ENCODE assay signal across 8 cellular contexts in genomic region chr2:230226090-230226551, GRCh38. TPM values are rescaled to one million over a fixed set of nuclear protein-coding genes. Genes with fewer than 3 reads are reported as not detected.
A peak's percentile ranks its signal among the peaks of the same experiment; 100 is the strongest.
DNase-seq lines count a peak whose midpoint lies in the region; ATAC-seq and TF ChIP-seq lines count a peak whose summit lies in the region.
"Had no signal": no experiment of that assay in that cellular context is flagged by ENCODE, and none has a peak within 500 bp of the region (broad histone marks: within the 10 kb centered on the region; RNA-seq: fewer than 3 reads in every experiment).

No MANE protein-coding gene starts in this region.

- 43 to 74% (median 59%) methylated on average over 3 of the region's 3 CpGs for WGBS in spleen, 5 donors

- peaks cover 5 to 97% (median 51%) of the 10 kb centered on the region in 6 donors for H3K4me1 ChIP-seq in spleen
- no peaks in the 10 kb centered on the region for H3K4me1 ChIP-seq in breast epithelium

- CTCF ChIA-PET in T-cell (lab: Charles Lee) = interaction anchor here (0.5 to 0.7 kb wide), 2 partner anchors 196 to 362 kb away, joined by 5 read pairs; no protein-coding TSS in a partner anchor
- CTCF ChIA-PET in WTC11 (lab: Charles Lee) = no interaction called here

- H3K36me3 ChIP-seq in spleen = peaks cover 0 to 7% (median 0%) of the 10 kb centered on the region in 6 donors
- H3K36me3 ChIP-seq in breast epithelium = no peaks in the 10 kb centered on the region

- peak overlapping the region; percentile 82 to 97 (median 89) for H3K27ac ChIP-seq in spleen
- H3K27ac ChIP-seq in breast epithelium = no peak overlapping the region
- H3K27ac ChIP-seq: KMS-11 had no signal

- TF ChIP-seq POLR2A in spleen (IDR thresholded peaks at IDR 0.05) (peak in 1 of 3 donors; percentile 80), breast epithelium (IDR thresholded peaks at IDR 0.05) (no peak)

- DNase-seq in T-cell (peak in 5 of 34 experiments; percentile 7 to 17 (median 14)), spleen (no peak), breast epithelium (ENCODE audit: low spot score in 2 of 2) (no peak), WTC11 (ENCODE audit: low spot score) (no peak), cerebellar cortex (ENCODE audit: low spot score) (no peak)

- H3K4me3 ChIP-seq in spleen = peak overlapping the region; percentile 12 to 74 (median 40)
- no peak overlapping the region for H3K4me3 ChIP-seq in breast epithelium

- H3K9me3 ChIP-seq in spleen = peaks cover 0 to 16% (median 13%) of the 10 kb centered on the region in 8 donors
- H3K9me3 ChIP-seq in breast epithelium = no peaks in the 10 kb centered on the region

- peak overlapping the region; percentile 78 to 89 (median 87) for H3K4me3 Mint-ChIP-seq in T-cell
- H3K4me3 Mint-ChIP-seq in WTC11 = no peak overlapping the region

- POLR2A ChIA-PET in T-cell (lab: Charles Lee) = interaction anchor here in 1 of 2 donors (1.0 kb wide), 1 partner anchor 23 kb away, joined by 4 read pairs; no protein-coding TSS in a partner anchor
- POLR2A ChIA-PET in WTC11 (lab: Charles Lee) = no interaction called here

- H3K36me3 Mint-ChIP-seq in T-cell (peaks cover 14% of the 10 kb centered on the region), WTC11 (peaks cover 15% of the 10 kb centered on the region)

- intact Hi-C loops in spleen (cut with DNase I; ENCODE audit: low total_unique reads) (no loop called here), breast epithelium (cut with DNase I; ENCODE audit: low total_unique reads) (no loop called here)

- H3K27me3 Mint-ChIP-seq in T-cell (no peaks in the 10 kb centered on the region), WTC11 (ENCODE audit: low read depth) (peaks cover 3% of the 10 kb centered on the region; the same call in 1 of the 2 replicates)

- TF ChIP-seq CTCF in spleen (IDR thresholded peaks at IDR 0.05 in 8 of 11, conservative IDR thresholded peaks at IDR 0.05 in 3 of 11) = no peak
- no peak for TF ChIP-seq CTCF in breast epithelium (IDR thresholded peaks at IDR 0.05)
- TF ChIP-seq CTCF in WTC11 (IDR thresholded peaks at IDR 0.05) = no peak

- H3K27me3 ChIP-seq in spleen (replicated peaks in 1 of 7) (no peaks in the 10 kb centered on the region), breast epithelium (no peaks in the 10 kb centered on the region)

- H3K9me3 Mint-ChIP-seq in T-cell (peaks cover 5 to 14% (median 13%) of the 10 kb centered on the region in 3 donors), WTC11 (peaks cover 15% of the 10 kb centered on the region)

- H3K27ac Mint-ChIP-seq in T-cell (peak overlapping the region; percentile 97), WTC11 (no peak overlapping the region)

- H3K4me1 Mint-ChIP-seq in T-cell (peaks cover 60 to 85% (median 80%) of the 10 kb centered on the region in 3 donors), WTC11 (peaks cover 11% of the 10 kb centered on the region)

- ATAC-seq in GM19395 (IDR thresholded peaks at IDR 0.05; ENCODE audit: unreplicated experiment) (peak; percentile 85), HG03025 (IDR thresholded peaks at IDR 0.05; ENCODE audit: low FRiP score, unreplicated experiment) (peak; percentile 73), T-cell (replicated peaks in 1 of 4) (peak; percentile 44 to 52 (median 49)), WTC11 (no peak)

TF ChIP-seq in WTC11, 78 proteins besides CTCF, POLR2A, EP300 and RAD21:
- TF ChIP-seq CREB1 (CRISPR knock-in tag; IDR thresholded peaks at IDR 0.05) = no peak
- no peak for TF ChIP-seq SP1 (CRISPR knock-in tag; conservative IDR thresholded peaks at IDR 0.05)

RNA-seq across cellular contexts. Expression of gene SP140, which starts 0.6 kb away (rescaled TPM):
- total RNA-seq in T-cell = 10 to 100 TPM; 49.3 to 68.0 (median 66.8) TPM
- 100 to 1,000 TPM in 1 of 7 donors, 10 to 100 TPM in 6; 51.3 to 110 (median 80.8) TPM for total RNA-seq in spleen
- 10 to 100 TPM; 51.7 to 61.5 (median 55.8) TPM for polyA plus RNA-seq in spleen
- 1 to 10 TPM; 1.1 to 7.9 (median 2.6) TPM for total RNA-seq in breast epithelium
- 0.16 to 0.66 TPM (median 0.37 TPM) in 3 replicates for total RNA-seq in WTC11 (2021)

RNA-seq across cellular contexts. Expression of gene SP110, which starts 6.3 kb away (rescaled TPM):
- total RNA-seq in T-cell (100 to 1,000 TPM in 4 of 5 donors, 10 to 100 TPM in 1; 95.4 to 136 (median 111) TPM), spleen (100 to 1,000 TPM; 105 to 157 (median 135) TPM), breast epithelium (10 to 100 TPM; 18.2 to 39.0 (median 36.9) TPM), WTC11 (2021) (4.2 to 5.7 TPM (median 4.9 TPM) in 3 replicates)
- 10 to 100 TPM; 47.9 to 63.5 (median 57.6) TPM for polyA plus RNA-seq in spleen

Comparison
In these comparisons a context has a peak if more than half of its experiments do, and no peak if none do; other contexts are left out.
1. H3K27ac ChIP-seq: peak in spleen (8 of 8); none in breast epithelium (0 of 2).
2. H3K4me3 ChIP-seq: peak in spleen (8 of 8); none in breast epithelium (0 of 3).
3. RNA of gene SP140, which starts 0.6 kb away (total RNA-seq): 51.3 to 110 TPM in spleen and 49.3 to 68.0 TPM in T-cell; 1.1 to 7.9 TPM in breast epithelium and 0.16 to 0.66 TPM in WTC11; every median in the first group is over 4 times any median in the second.